34 cellular contexts compared by ENCODE assay signal in genomic region chr2:235156055-235156454, GRCh38.
"Had no signal": no experiment of that assay in that cellular context is flagged by ENCODE, and none has a peak within 500 bp of the region (broad histone marks: within the 10 kb centered on the region; RNA-seq: fewer than 3 reads in every experiment).

No MANE protein-coding gene starts in this region.

- DNase-seq: Karpas-422, Kasumi-1, KG1, MG63, MM.1S, MV-4-11, NCI-H1048, NCI-H1092, NCI-H1092 treated with DMSO at 0.1 percent for 48 hours, NCI-H1105, NCI-H1105 treated with DMSO at 0.1 percent for 48 hours, NCI-H1417, NCI-H1417 treated with DMSO at 0.1 percent for 48 hours, NCI-H1436, NCI-H1436 treated with DMSO at 0.1 percent for 48 hours, NCI-H1694, NCI-H1694 treated with DMSO at 0.1 percent for 48 hours, NCI-H187, NCI-H187 treated with DMSO at 0.1 percent for 48 hours, NCI-H1930, NCI-H2029, NCI-H2029 treated with DMSO at 0.1 percent for 48 hours, NCI-H2081, NCI-H2081 treated with DMSO at 0.1 percent for 48 hours, NCI-H2107, NCI-H2171, NCI-H2171 treated with DMSO at 0.1 percent for 48 hours, NCI-H2227 treated with DMSO at 0.1 percent for 48 hours, NCI-H226, NCI-H345, NCI-H446, NCI-H446 treated with DMSO at 0.1 percent for 48 hours, NCI-H510A had no signal

- H3K36me3 ChIP-seq: MG63 had no signal

- H3K4me2 ChIP-seq: KMS-11 had no signal

- H3K9me3 ChIP-seq: MG63 had no signal

- H3K27ac ChIP-seq: KMS-11 had no signal

- H3K27me3 ChIP-seq: MG63 had no signal

- H3K4me3 ChIP-seq: MG63 had no signal

- H3K9ac ChIP-seq: KMS-11 had no signal
